16 cellular contexts compared by ENCODE assay signal in genomic region chr2:163157891-163158511, GRCh38.
A peak's percentile ranks its signal among the peaks of the same experiment; 100 is the strongest.
DNase-seq lines count a peak whose midpoint lies in the region; ATAC-seq lines count a peak whose summit lies in the region.
"Had no signal": no experiment of that assay in that cellular context is flagged by ENCODE, and none has a peak within 500 bp of the region (broad histone marks: within the 10 kb centered on the region; RNA-seq: fewer than 3 reads in every experiment).

No MANE protein-coding gene starts in this region.

- peak; percentile 26 for DNase-seq in H4 (ENCODE audit: low spot score)
- peak; percentile 37 for DNase-seq in RPMI7951 (ENCODE audit: low read depth)
- peak; percentile 12 for DNase-seq in epithelial cell of prostate (ENCODE audit: low read depth, low spot score)
- DNase-seq in skeletal muscle cell (ENCODE audit: low read depth), result peak; percentile 56
- no peak for DNase-seq in activated CD4-positive, alpha-beta T cell treated with anti-CD3 and anti-CD28 coated beads, Interleukin-2, amount 50 U/mL, for 4 hours
- no peak for DNase-seq in SKM-1 treated with dmso at 0.1 percent for 144 hours (lab: John Stamatoyannopoulos, UW; ENCODE audit: unreplicated experiment)
- DNase-seq: activated naive CD4-positive, alpha-beta T cell treated with anti-CD3 and anti-CD28 coated beads, Interleukin-2, amount 50 U/mL, for 16 hours; glutamatergic neuron; KBM-7; left ventricle myocardium superior; NCI-H2171; RPMI8226; thyroid gland had no signal

- ATAC-seq in GM21528 (IDR thresholded peaks at IDR 0.05; ENCODE audit: low FRiP score, unreplicated experiment) (no peak), GM21447 (IDR thresholded peaks at IDR 0.05; ENCODE audit: unreplicated experiment) (no peak)
- ATAC-seq: left ventricle myocardium superior had no signal

- peak overlapping the region; percentile 1 for H3K27ac ChIP-seq in epithelial cell of prostate
- H3K27ac ChIP-seq: coronary artery, thyroid gland had no signal

- no peak overlapping the region for H3K4me3 ChIP-seq in skeletal muscle cell (ENCODE audit: low read depth, low read length)
- H3K4me3 ChIP-seq: coronary artery, thyroid gland had no signal

Comparison
In these comparisons a context has a peak if more than half of its experiments do, and no peak if none do; other contexts are left out.
1. DNase-seq: peak in H4 (single experiment), RPMI7951 (single experiment), epithelial cell of prostate (single experiment) and skeletal muscle cell (single experiment); none in activated CD4-positive, alpha-beta T cell treated with anti-CD3 and anti-CD28 coated beads, Interleukin-2, amount 50 U/mL, for 4 hours (0 of 2) and SKM-1 treated with dmso at 0.1 percent for 144 hours (single experiment).